Comparison of ENCODE assay signal across 23 cellular contexts in genomic region chr3:136755192-136755591, GRCh38. TPM values are rescaled to one million over a fixed set of nuclear protein-coding genes. Genes with fewer than 3 reads are reported as not detected.
A peak's percentile ranks its signal among the peaks of the same experiment; 100 is the strongest.
DNase-seq lines count a peak whose midpoint lies in the region; ATAC-seq and TF ChIP-seq lines count a peak whose summit lies in the region.
"Had no signal": no experiment of that assay in that cellular context is flagged by ENCODE, and none has a peak within 500 bp of the region (broad histone marks: within the 10 kb centered on the region; RNA-seq: fewer than 3 reads in every experiment).

No MANE protein-coding gene starts in this region.

- POLR2A ChIA-PET in CD4-positive, alpha-beta T cell (lab: Charles Lee), result interaction anchor here (0.9 kb wide), 1 partner anchor 107 kb away, joined by 5 read pairs; the partner anchor contains the start of gene NCK1
- POLR2A ChIA-PET in CD8-positive, alpha-beta T cell (lab: Charles Lee), result no interaction called here

- H3K4me3 ChIP-seq in CD8-positive, alpha-beta T cell (ENCODE audit: low read depth, low read length), result no peak overlapping the region
- H3K4me3 ChIP-seq in right cardiac atrium (ENCODE audit: low read length), result no peak overlapping the region
- H3K4me3 ChIP-seq: GM23338, left lung, right lobe of liver, upper lobe of left lung had no signal

- CTCF ChIA-PET in CD4-positive, alpha-beta T cell (lab: Charles Lee), result interaction anchor here (1.6 kb wide), 1 partner anchor 259 kb away, joined by 6 read pairs; no protein-coding TSS in a partner anchor
- CTCF ChIA-PET in CD8-positive, alpha-beta T cell (lab: Charles Lee), result interaction anchor here (0.6 to 9.1 kb wide), 2 partner anchors 259 to 267 kb away, joined by 3 to 127 read pairs; no protein-coding TSS in a partner anchor

- H3K9me3 Mint-ChIP-seq in CD4-positive, alpha-beta T cell, result no peaks in the 10 kb centered on the region
- H3K9me3 Mint-ChIP-seq in CD8-positive, alpha-beta T cell, result no peaks in the 10 kb centered on the region
- no peaks in the 10 kb centered on the region for H3K9me3 Mint-ChIP-seq in activated naive CD8-positive, alpha-beta T cell treated with anti-CD3 and anti-CD28 coated beads, Interleukin-2, amount 50 U/mL, for 24 hours
- H3K9me3 Mint-ChIP-seq in nephron, result no peaks in the 10 kb centered on the region
- H3K9me3 Mint-ChIP-seq: activated naive CD8-positive, alpha-beta T cell treated with anti-CD3 and anti-CD28 coated beads, Interleukin-2, amount 10 ng/mL, durations not matched to agents 7 days and 5 days; GM23338 had no signal

- ATAC-seq in CD4-positive, alpha-beta T cell (ENCODE audit: poor library complexity), result no peak
- ATAC-seq in CD8-positive, alpha-beta T cell, result no peak
- no peak for ATAC-seq in activated naive CD8-positive, alpha-beta T cell treated with anti-CD3 and anti-CD28 coated beads, Interleukin-2, amount 50 U/mL, for 24 hours
- ATAC-seq in HG03045 (IDR thresholded peaks at IDR 0.05; ENCODE audit: unreplicated experiment) (no peak), right cardiac atrium (no peak)
- ATAC-seq: GM23338, left lung, right lobe of liver had no signal

- peaks cover 35% of the 10 kb centered on the region for H3K4me1 Mint-ChIP-seq in CD4-positive, alpha-beta T cell (ENCODE audit: low read depth)
- peaks cover 27% of the 10 kb centered on the region for H3K4me1 Mint-ChIP-seq in CD8-positive, alpha-beta T cell (ENCODE audit: low read depth)
- peaks cover 27% of the 10 kb centered on the region for H3K4me1 Mint-ChIP-seq in activated naive CD8-positive, alpha-beta T cell treated with anti-CD3 and anti-CD28 coated beads, Interleukin-2, amount 50 U/mL, for 24 hours
- H3K4me1 Mint-ChIP-seq in nephron, result peaks cover 32% of the 10 kb centered on the region

- intact Hi-C loops in CD4-positive, alpha-beta T cell (cut with DNase I, micrococcal nuclease), result loop anchor here (10.0 kb wide), 3 partner anchors 170 to 500 kb away; partner anchors contain the start of gene PCCB (in 1 of the 2)
- intact Hi-C loops in CD8-positive, alpha-beta T cell (cut with DNase I, micrococcal nuclease), result loop anchor here in 1 of 2 experiments (10.0 kb wide), 3 partner anchors 790 to 1840 kb away; partner anchors contain the start of genes CEP70, DBR1 and PPP2R3A
- intact Hi-C loops in right cardiac atrium (cut with DNase I), result loop anchor here in 2 of 4 donors (5.0 to 10.0 kb wide), 3 partner anchors 110 to 680 kb away; partner anchors contain the start of gene NCK1 (in 1 of the 2)

- no peaks in the 10 kb centered on the region for H3K36me3 ChIP-seq in CD8-positive, alpha-beta T cell (ENCODE audit: insufficient read depth, low read length)
- H3K36me3 ChIP-seq: left lung, right lobe of liver, upper lobe of left lung had no signal

- no peak overlapping the region for H3K27ac ChIP-seq in CD4-positive, alpha-beta T cell (ENCODE audit: low read depth, low read length)
- no peak overlapping the region for H3K27ac ChIP-seq in CD8-positive, alpha-beta T cell (ENCODE audit: low read depth, low read length)
- no peak overlapping the region for H3K27ac ChIP-seq in right cardiac atrium (ENCODE audit: low read length)
- H3K27ac ChIP-seq: right lobe of liver, upper lobe of left lung had no signal

- peaks cover 16% of the 10 kb centered on the region for H3K36me3 Mint-ChIP-seq in CD4-positive, alpha-beta T cell (ENCODE audit: low read depth)
- H3K36me3 Mint-ChIP-seq in CD8-positive, alpha-beta T cell, result peaks cover 8% of the 10 kb centered on the region
- H3K36me3 Mint-ChIP-seq in activated naive CD8-positive, alpha-beta T cell treated with anti-CD3 and anti-CD28 coated beads, Interleukin-2, amount 50 U/mL, for 24 hours (ENCODE audit: low read depth), result peaks cover 5% of the 10 kb centered on the region
- no peaks in the 10 kb centered on the region for H3K36me3 Mint-ChIP-seq in nephron (ENCODE audit: low read depth)
- H3K36me3 Mint-ChIP-seq: CD4-positive, CD25-positive, alpha-beta regulatory T cell had no signal

- H3K9me3 ChIP-seq in CD4-positive, alpha-beta T cell (ENCODE audit: control insufficient read depth, low read length), result no peaks in the 10 kb centered on the region
- H3K9me3 ChIP-seq in CD8-positive, alpha-beta T cell (ENCODE audit: low read length), result no peaks in the 10 kb centered on the region
- no peaks in the 10 kb centered on the region for H3K9me3 ChIP-seq in right cardiac atrium (ENCODE audit: control insufficient read depth, low read length)
- H3K9me3 ChIP-seq: left lung, right lobe of liver, upper lobe of left lung had no signal

- H3K4me3 Mint-ChIP-seq in CD4-positive, alpha-beta T cell, result peak overlapping the region; percentile 13
- H3K4me3 Mint-ChIP-seq in CD8-positive, alpha-beta T cell, result no peak overlapping the region
- H3K4me3 Mint-ChIP-seq in activated naive CD8-positive, alpha-beta T cell treated with anti-CD3 and anti-CD28 coated beads, Interleukin-2, amount 50 U/mL, for 24 hours, result no peak overlapping the region
- peak overlapping the region; percentile 45 to 70 (median 63) for H3K4me3 Mint-ChIP-seq in nephron

- peaks cover 23% of the 10 kb centered on the region for H3K4me1 ChIP-seq in CD8-positive, alpha-beta T cell (ENCODE audit: insufficient read depth, low read length)
- H3K4me1 ChIP-seq in right cardiac atrium (ENCODE audit: control insufficient read depth, insufficient read depth, low read length), result peaks cover 5% of the 10 kb centered on the region

- 93% methylated on average over 2 of the region's 2 CpGs for WGBS in right cardiac atrium

- peak overlapping the region; percentile 50 for H3K27ac Mint-ChIP-seq in CD4-positive, alpha-beta T cell
- H3K27ac Mint-ChIP-seq in CD8-positive, alpha-beta T cell, result peak overlapping the region; percentile 29
- H3K27ac Mint-ChIP-seq in activated naive CD8-positive, alpha-beta T cell treated with anti-CD3 and anti-CD28 coated beads, Interleukin-2, amount 50 U/mL, for 24 hours, result peak overlapping the region; percentile 2
- H3K27ac Mint-ChIP-seq in nephron, result peak overlapping the region; percentile 44 to 85 (median 82)
- H3K27ac Mint-ChIP-seq: GM23338 had no signal

- no peak for TF ChIP-seq CTCF in CD4-positive, alpha-beta T cell (IDR thresholded peaks at IDR 0.05)
- no peak for TF ChIP-seq CTCF in CD8-positive, alpha-beta T cell (IDR thresholded peaks at IDR 0.05)
- no peak for TF ChIP-seq CTCF in nephron (IDR thresholded peaks at IDR 0.05; ENCODE audit: unreplicated experiment in 3 of 3)

- no peaks in the 10 kb centered on the region for H3K27me3 Mint-ChIP-seq in CD4-positive, alpha-beta T cell
- H3K27me3 Mint-ChIP-seq in CD8-positive, alpha-beta T cell (ENCODE audit: low read depth), result no peaks in the 10 kb centered on the region
- H3K27me3 Mint-ChIP-seq in activated naive CD8-positive, alpha-beta T cell treated with anti-CD3 and anti-CD28 coated beads, Interleukin-2, amount 50 U/mL, for 24 hours, result peaks cover 1% of the 10 kb centered on the region
- no peaks in the 10 kb centered on the region for H3K27me3 Mint-ChIP-seq in nephron (ENCODE audit: low read depth)
- H3K27me3 Mint-ChIP-seq: activated naive CD8-positive, alpha-beta T cell treated with anti-CD3 and anti-CD28 coated beads, Interleukin-2, amount 10 ng/mL, durations not matched to agents 7 days and 5 days; CD4-positive, CD25-positive, alpha-beta regulatory T cell had no signal

- no peak for DNase-seq in CD4-positive, alpha-beta T cell
- no peak for DNase-seq in CD8-positive, alpha-beta T cell
- DNase-seq in activated naive CD8-positive, alpha-beta T cell treated with anti-CD3 and anti-CD28 coated beads, Interleukin-2, amount 50 U/mL, for 24 hours, result no peak
- no peak for DNase-seq in cerebellar nuclear complex (lab: John Stamatoyannopoulos, UW)
- DNase-seq in right cardiac atrium, result no peak
- DNase-seq: activated naive CD8-positive, alpha-beta T cell treated with anti-CD3 and anti-CD28 coated beads, Interleukin-2, amount 10 ng/mL, durations not matched to agents 7 days and 5 days; activated T-cell treated with anti-CD3 and anti-CD28 coated beads, Interleukin-2, amount 50 U/mL, for 1 hour; CD4-positive, CD25-positive, alpha-beta regulatory T cell; central memory CD4-positive, alpha-beta T cell; DMS153; hypothalamus; left lung; NCI-H1436; NCI-H345; NCI-H748 treated with DMSO at 0.1 percent for 48 hours; right lobe of liver; stimulated activated CD4-positive, alpha-beta T cell treated with anti-CD3 and anti-CD28 coated beads, Interleukin-12 subunit alpha, Interleukin-12 subunit beta, amount 100 ng/mL, for 4 hours; stimulated activated CD4-positive, alpha-beta T cell treated with anti-CD3 and anti-CD28 coated beads, Interleukin-4, amount 100 ng/mL, for 1 hour; substantia nigra had no signal

- no peaks in the 10 kb centered on the region for H3K27me3 ChIP-seq in CD4-positive, alpha-beta T cell (ENCODE audit: control insufficient read depth, insufficient read depth, low read length)
- H3K27me3 ChIP-seq in CD8-positive, alpha-beta T cell (ENCODE audit: insufficient read depth, low read length), result no peaks in the 10 kb centered on the region
- H3K27me3 ChIP-seq in right cardiac atrium (ENCODE audit: control insufficient read depth, insufficient read depth), result no peaks in the 10 kb centered on the region
- H3K27me3 ChIP-seq: left lung, right lobe of liver, upper lobe of left lung had no signal

RNA-seq across cellular contexts. Expression of gene STAG1, which starts 3.0 kb away (rescaled TPM):
- total RNA-seq in CD4-positive, alpha-beta T cell, result 10 to 100 TPM; 35.6 to 37.7 TPM
- total RNA-seq in CD8-positive, alpha-beta T cell, result 10 to 100 TPM; 32.4 TPM
- total RNA-seq in right cardiac atrium, result 10 to 100 TPM; 26.5 to 30.9 (median 27.9) TPM
- 8.1 TPM for polyA plus RNA-seq in right cardiac atrium

Comparison
In these comparisons a context has a peak if more than half of its experiments do, and no peak if none do; other contexts are left out.
1. H3K27ac Mint-ChIP-seq: peak in every context shown above with its lines; median percentile 82 in nephron; 50 in CD4-positive, alpha-beta T cell; 29 in CD8-positive, alpha-beta T cell; 2 in activated naive CD8-positive, alpha-beta T cell treated with anti-CD3 and anti-CD28 coated beads, Interleukin-2, amount 50 U/mL, for 24 hours.
2. H3K4me3 Mint-ChIP-seq: peak in CD4-positive, alpha-beta T cell (single experiment) and nephron (3 of 3); none in CD8-positive, alpha-beta T cell (single experiment) and activated naive CD8-positive, alpha-beta T cell treated with anti-CD3 and anti-CD28 coated beads, Interleukin-2, amount 50 U/mL, for 24 hours (single experiment).